Comparison of ENCODE assay signal across 6 cellular contexts in genomic region chr17:38855101-38855714, GRCh38. TPM values are rescaled to one million over a fixed set of nuclear protein-coding genes. Genes with fewer than 3 reads are reported as not detected.
DNase-seq lines count a peak whose midpoint lies in the region; ATAC-seq, FAIRE-seq and TF ChIP-seq lines count a peak whose summit lies in the region.
"Not testable (repeated sequence)": the region's sequence is repeated elsewhere in the genome, so short reads cannot be mapped to it uniquely, and the experiment has no call there.

No MANE protein-coding gene starts in this region.

- not testable (repeated sequence) for H3K27ac ChIP-seq in CD4-positive, alpha-beta memory T cell (ENCODE audit: low read depth, low read length); GM12878 (ENCODE audit: control insufficient read depth, insufficient read depth)
- peak overlapping the region in 13 of 21 experiments; percentile 16 to 94 (median 91) for H3K27ac ChIP-seq in skin epidermis

- not testable (repeated sequence) for TF ChIP-seq EP300 in GM12878 (IDR thresholded peaks at IDR 0.05; ENCODE audit: borderline replicate concordance in 1 of 2, control insufficient read depth in 1 of 2, low read depth in 2 of 2, low read length in 2 of 2)

- CTCF ChIA-PET in CD4-positive, alpha-beta memory T cell (lab: Charles Lee; ENCODE audit: partially characterized antibody) = interaction anchor here (1.0 to 2.6 kb wide), 9 partner anchors 12 to 299 kb away, joined by 3 to 40 read pairs (median 6); partner anchors contain the start of genes CWC25, LASP1 and LASP1NB
- CTCF ChIA-PET in activated CD4-positive, alpha-beta memory T cell treated with anti-CD3 and anti-CD28 coated beads, Interleukin-2, amount 10 ng/mL, durations not matched to agents 7 days and 5 days (lab: Charles Lee) = interaction anchor here (1.0 to 4.1 kb wide), 3 partner anchors 14 to 389 kb away, joined by 3 to 56 read pairs (median 3); partner anchors contain the start of gene LASP1
- CTCF ChIA-PET in GM12878 (lab: Yijun Ruan, JAX) = interaction anchor here (1.5 to 2.1 kb wide), 4 partner anchors 8 to 31 kb away, joined by 4 to 13 read pairs (median 6); partner anchors contain the start of gene LASP1

- H3K27me3 Mint-ChIP-seq in CD4-positive, alpha-beta memory T cell; activated CD4-positive, alpha-beta memory T cell treated with anti-CD3 and anti-CD28 coated beads, Interleukin-2, amount 10 ng/mL, durations not matched to agents 7 days and 5 days: not testable (repeated sequence)

- peak overlapping the region in 2 of 8 donors; percentile 22 to 24 for H3K4me3 Mint-ChIP-seq in CD4-positive, alpha-beta memory T cell
- not testable (repeated sequence) for H3K4me3 Mint-ChIP-seq in activated CD4-positive, alpha-beta memory T cell treated with anti-CD3 and anti-CD28 coated beads, Interleukin-2, amount 10 ng/mL, durations not matched to agents 7 days and 5 days

- TF ChIP-seq CTCF in GM12878 (IDR thresholded peaks at IDR 0.05 in 2 of 3, conservative IDR thresholded peaks at IDR 0.05 in 1 of 3; ENCODE audit: control insufficient read depth in 2 of 3, extremely low read depth in 1 of 3, insufficient read depth in 1 of 3, low read depth in 3 of 3, low read length in 3 of 3) = not testable (repeated sequence)

- not testable (repeated sequence) for ATAC-seq in GM12878

- not testable (repeated sequence) for H3K4me3 ChIP-seq in CD4-positive, alpha-beta memory T cell (ENCODE audit: low read length in 2 of 2); GM12878
- H3K4me3 ChIP-seq in skin epidermis = peak overlapping the region in 1 of 7 experiments; percentile 7

- H3K27me3 ChIP-seq in CD4-positive, alpha-beta memory T cell (ENCODE audit: insufficient read depth, low read length); GM12878 (replicated peaks in 1 of 2; ENCODE audit: control insufficient read depth in 2 of 2, insufficient read depth in 2 of 2, low read length in 1 of 2): not testable (repeated sequence)

- peak overlapping the region in 6 of 7 donors; percentile 22 to 99 (median 53) for H3K27ac Mint-ChIP-seq in CD4-positive, alpha-beta memory T cell
- peak overlapping the region; percentile 24 for H3K27ac Mint-ChIP-seq in activated CD4-positive, alpha-beta memory T cell treated with anti-CD3 and anti-CD28 coated beads, Interleukin-2, amount 10 ng/mL, durations not matched to agents 7 days and 5 days

- intact Hi-C loops in CD4-positive, alpha-beta memory T cell (cut with micrococcal nuclease); GM12878 (cut with micrococcal nuclease; ENCODE audit: unreplicated experiment): not testable (repeated sequence)

- FAIRE-seq in GM12878 (lab: Jason Lieb, UNC) = not testable (repeated sequence)

- BruUV-seq in GM12878 (replicated peaks; lab: Mats Ljungman, UMichigan) = not testable (repeated sequence)

- H3K9me3 Mint-ChIP-seq in CD4-positive, alpha-beta memory T cell; activated CD4-positive, alpha-beta memory T cell treated with anti-CD3 and anti-CD28 coated beads, Interleukin-2, amount 10 ng/mL, durations not matched to agents 7 days and 5 days: not testable (repeated sequence)

- not testable (repeated sequence) for TF ChIP-seq POLR2A in GM12878 (IDR thresholded peaks at IDR 0.05; ENCODE audit: low read depth, low read length)

- H3K4me1 ChIP-seq in CD4-positive, alpha-beta memory T cell (ENCODE audit: insufficient read depth, low read length) = peaks cover 34% of the 10 kb centered on the region
- peaks cover 18% of the 10 kb centered on the region for H3K4me1 ChIP-seq in GM12878 (ENCODE audit: control insufficient read depth, insufficient read depth, low read length)

- H2AFZ ChIP-seq in GM12878 (ENCODE audit: control insufficient read depth, low read depth, low read length) = not testable (repeated sequence)

- H3K36me3 Mint-ChIP-seq in CD4-positive, alpha-beta memory T cell = peaks cover 27 to 36% of the 10 kb centered on the region in 2 donors
- peaks cover 37% of the 10 kb centered on the region for H3K36me3 Mint-ChIP-seq in activated CD4-positive, alpha-beta memory T cell treated with anti-CD3 and anti-CD28 coated beads, Interleukin-2, amount 10 ng/mL, durations not matched to agents 7 days and 5 days (ENCODE audit: low read depth)

- in situ Hi-C loops in GM12878 (cut with MboI) = not testable (repeated sequence)

- SMC1A ChIA-PET in GM12878 (lab: Charles Lee; ENCODE audit: uncharacterized antibody, unreplicated experiment) = interaction anchor here (1.1 to 4.1 kb wide), 6 partner anchors 8 to 179 kb away, joined by 4 to 20 read pairs (median 9); partner anchors contain the start of genes CWC25 and LASP1

- WGBS in GM12878 (ENCODE audit: insufficient coverage, insufficient replicate concordance, low lambda C conversion rate, missing lambda C conversion rate) = 97% methylated on average over 28 of the region's 28 CpGs

- not testable (repeated sequence) for H3K4me2 ChIP-seq in GM12878 (ENCODE audit: control insufficient read depth, insufficient read depth)

- TF ChIP-seq RAD21 in GM12878 (IDR thresholded peaks at IDR 0.05; ENCODE audit: insufficient read depth, low read depth, low read length) = not testable (repeated sequence)

- not testable (repeated sequence) for DNase-seq in CD4-positive, alpha-beta memory T cell; activated CD4-positive, alpha-beta memory T cell treated with anti-CD3 and anti-CD28 coated beads, Interleukin-2, amount 10 ng/mL, durations not matched to agents 7 days and 5 days; GM12878 (ENCODE audit: low read depth, low spot score)
- DNase-seq in LHCN-M2 (ENCODE audit: low read depth) (peak; percentile 27), glomerular visceral epithelial cell (ENCODE audit: extremely low spot score) (peak; percentile 80)

- POLR2A ChIA-PET in CD4-positive, alpha-beta memory T cell (lab: Charles Lee; ENCODE audit: partially characterized antibody) = interaction anchor here (1.3 to 5.4 kb wide), 8 partner anchors 13 to 309 kb away, joined by 4 to 229 read pairs (median 22); partner anchors contain the start of genes CWC25, FBXO47 and LASP1
- POLR2A ChIA-PET in activated CD4-positive, alpha-beta memory T cell treated with anti-CD3 and anti-CD28 coated beads, Interleukin-2, amount 10 ng/mL, durations not matched to agents 7 days and 5 days (lab: Charles Lee) = interaction anchor here (0.9 to 8.2 kb wide), 10 partner anchors 11 to 166 kb away, joined by 3 to 201 read pairs (median 11); partner anchors contain the start of genes CWC25, LASP1 and LASP1NB
- POLR2A ChIA-PET in GM12878 (lab: Charles Lee) = interaction anchor here (1.2 to 3.1 kb wide), 5 partner anchors 8 to 128 kb away, joined by 3 to 61 read pairs (median 13); partner anchors contain the start of genes CWC25 and LASP1

- not testable (repeated sequence) for H3K9me3 ChIP-seq in CD4-positive, alpha-beta memory T cell (ENCODE audit: control insufficient read depth in 1 of 2, low read length in 2 of 2); GM12878 (replicated peaks; ENCODE audit: control insufficient read depth, insufficient read depth, low read length)

- H3K9ac ChIP-seq in GM12878 (ENCODE audit: control insufficient read depth, insufficient read depth, low read length) = not testable (repeated sequence)

- H3K36me3 ChIP-seq in CD4-positive, alpha-beta memory T cell (ENCODE audit: insufficient read depth, low read length) = peaks cover 18% of the 10 kb centered on the region
- H3K36me3 ChIP-seq in GM12878 (ENCODE audit: control insufficient read depth in 2 of 2, insufficient read depth in 2 of 2, low read length in 1 of 2) = peaks cover 6 to 26% of the 10 kb centered on the region in 2 experiments

- peaks cover 33% of the 10 kb centered on the region for H3K79me2 ChIP-seq in GM12878 (ENCODE audit: control insufficient read depth, insufficient read depth, low read length)

- peaks cover 30 to 44% (median 36%) of the 10 kb centered on the region in 4 donors for H3K4me1 Mint-ChIP-seq in CD4-positive, alpha-beta memory T cell
- peaks cover 38% of the 10 kb centered on the region for H3K4me1 Mint-ChIP-seq in activated CD4-positive, alpha-beta memory T cell treated with anti-CD3 and anti-CD28 coated beads, Interleukin-2, amount 10 ng/mL, durations not matched to agents 7 days and 5 days

- RAD21 ChIA-PET in GM12878 (lab: Charles Lee; ENCODE audit: unreplicated experiment) = interaction anchor here (0.6 to 4.6 kb wide), 4 partner anchors 13 to 33 kb away, joined by 3 to 37 read pairs (median 8); partner anchors contain the start of gene LASP1

- peaks cover 13% of the 10 kb centered on the region; the same call in 1 of the 2 replicates for H4K20me1 ChIP-seq in GM12878 (ENCODE audit: control insufficient read depth, insufficient read depth)

RNA-seq across cellular contexts. Expression of gene RPL23, which starts 1.7 kb away (rescaled TPM):
- total RNA-seq in CD4-positive, alpha-beta memory T cell = 1,000 to 10,000 TPM; 1,511 to 1,572 TPM
- polyA plus RNA-seq in CD4-positive, alpha-beta memory T cell = 1,000 to 10,000 TPM in 1 of 2 donors, 100 to 1,000 TPM in 1; 728 to 1,314 TPM
- total RNA-seq in LHCN-M2 (2014; rRNA removed) = 945 and 978 TPM in 2 replicates
- polyA plus RNA-seq in LHCN-M2 (2012) = 2,218 TPM
- 100 to 1,000 TPM; 933 to 960 TPM for total RNA-seq in activated CD4-positive, alpha-beta memory T cell treated with anti-CD3 and anti-CD28 coated beads, Interleukin-2, amount 10 ng/mL, durations not matched to agents 7 days and 5 days
- 251 and 278 TPM in 2 replicates for total RNA-seq in GM12878 (2013; cell fraction: nucleolus; rRNA removed)
- total RNA-seq in GM12878 (2014; rRNA removed) = 2,317 and 2,414 TPM in 2 replicates
- total RNA-seq in GM12878 (2014; rRNA removed; fragmentation: Illumina TruSeq; extraction: Trizol) = 3,231 and 3,325 TPM in 2 replicates
- 2,200 and 2,256 TPM in 2 replicates for total RNA-seq in GM12878 (2021)
- polyA plus RNA-seq in GM12878 (2011; ENCODE audit: low read depth) = 15,073 TPM
- polyA plus RNA-seq in GM12878 (2011; rRNA removed) = 2,867 and 3,528 TPM in 2 replicates
- polyA plus RNA-seq in GM12878 (2011; cell fraction: cytosol; rRNA removed) = 1,769 and 1,817 TPM in 2 replicates
- polyA plus RNA-seq in GM12878 (2011; cell fraction: nucleus; rRNA removed) = 668 and 763 TPM in 2 replicates
- polyA plus RNA-seq in GM12878 (2012) = 4,332 and 4,612 TPM in 2 replicates
- 4,821 and 5,052 TPM in 2 replicates for polyA plus RNA-seq in GM12878 (2014; fragmentation: Illumina TruSeq; extraction: Trizol)
- polyA plus RNA-seq in GM12878 (2014; fragmentation: Nextera tagmentation; extraction: Ambion mirVana) = 1,000 to 10,000 TPM; 3,319 to 3,754 TPM
- polyA plus RNA-seq in GM12878 (2014; rRNA removed) = 3,219 and 3,296 TPM in 2 replicates
- 1,000 to 10,000 TPM; 2,341 to 2,536 TPM for polyA plus RNA-seq in GM12878 (2016; fragmentation: Nextera tagmentation; extraction: Ambion mirVana)
- 682 and 694 TPM in 2 replicates for polyA minus RNA-seq in GM12878 (2011; rRNA and poly(A)+ RNA removed)
- polyA minus RNA-seq in GM12878 (2011; cell fraction: cytosol; rRNA and poly(A)+ RNA removed) = 326 and 362 TPM in 2 replicates
- 94.9 and 131 TPM in 2 replicates for polyA minus RNA-seq in GM12878 (2011; cell fraction: nucleus; rRNA and poly(A)+ RNA removed)

RNA-seq across cellular contexts. Expression of gene LASP1, which starts 14.7 kb away (rescaled TPM):
- 100 to 1,000 TPM; 120 to 122 TPM for total RNA-seq in CD4-positive, alpha-beta memory T cell
- 10 to 100 TPM; 32.1 to 65.3 TPM for polyA plus RNA-seq in CD4-positive, alpha-beta memory T cell
- total RNA-seq in LHCN-M2 (2014; rRNA removed) (299 and 362 TPM in 2 replicates), GM12878 (2014; rRNA removed) (40.9 and 42.3 TPM in 2 replicates), GM12878 (2014; rRNA removed; fragmentation: Illumina TruSeq; extraction: Trizol) (33.8 and 37.6 TPM in 2 replicates), GM12878 (2021) (105 and 114 TPM in 2 replicates)
- 456 TPM for polyA plus RNA-seq in LHCN-M2 (2012)
- total RNA-seq in activated CD4-positive, alpha-beta memory T cell treated with anti-CD3 and anti-CD28 coated beads, Interleukin-2, amount 10 ng/mL, durations not matched to agents 7 days and 5 days = 100 to 1,000 TPM; 193 to 196 TPM
- total RNA-seq in GM12878 (2013; cell fraction: nucleolus; rRNA removed) = 86.9 and 95.9 TPM in 2 replicates
- polyA plus RNA-seq in GM12878 (2011; ENCODE audit: low read depth) = 52.3 TPM
- polyA plus RNA-seq in GM12878 (2011; rRNA removed) (39.4 and 47.7 TPM in 2 replicates), GM12878 (2014; fragmentation: Illumina TruSeq; extraction: Trizol) (69.5 and 81.8 TPM in 2 replicates), GM12878 (2014; fragmentation: Nextera tagmentation; extraction: Ambion mirVana) (10 to 100 TPM; 21.0 to 27.0 TPM), GM12878 (2014; rRNA removed) (78.9 and 85.4 TPM in 2 replicates), GM12878 (2016; fragmentation: Nextera tagmentation; extraction: Ambion mirVana) (10 to 100 TPM; 70.8 to 74.5 TPM)
- polyA plus RNA-seq in GM12878 (2011; cell fraction: cytosol; rRNA removed) = 88.5 and 98.7 TPM in 2 replicates
- polyA plus RNA-seq in GM12878 (2011; cell fraction: nucleus; rRNA removed) = 47.3 and 65.2 TPM in 2 replicates
- polyA plus RNA-seq in GM12878 (2012) = 89.6 and 99.7 TPM in 2 replicates
- polyA minus RNA-seq in GM12878 (2011; rRNA and poly(A)+ RNA removed) = 53.3 and 89.4 TPM in 2 replicates
- 35.5 and 39.2 TPM in 2 replicates for polyA minus RNA-seq in GM12878 (2011; cell fraction: cytosol; rRNA and poly(A)+ RNA removed)
- 19.1 and 33.7 TPM in 2 replicates for polyA minus RNA-seq in GM12878 (2011; cell fraction: nucleus; rRNA and poly(A)+ RNA removed)

RNA-seq across cellular contexts. Expression of gene CWC25, which starts 30.1 kb away (rescaled TPM):
- total RNA-seq in CD4-positive, alpha-beta memory T cell = 10 to 100 TPM; 44.4 to 46.8 TPM
- 1 to 10 TPM; 4.3 to 9.6 TPM for polyA plus RNA-seq in CD4-positive, alpha-beta memory T cell
- total RNA-seq in LHCN-M2 (2014; rRNA removed) (9.5 and 10.1 TPM in 2 replicates), GM12878 (2014; rRNA removed) (14.7 and 17.5 TPM in 2 replicates), GM12878 (2014; rRNA removed; fragmentation: Illumina TruSeq; extraction: Trizol) (18.5 and 19.9 TPM in 2 replicates), GM12878 (2021) (15.9 and 17.1 TPM in 2 replicates)
- polyA plus RNA-seq in LHCN-M2 (2012) = 9.3 TPM
- 10 to 100 TPM; 29.0 to 30.1 TPM for total RNA-seq in activated CD4-positive, alpha-beta memory T cell treated with anti-CD3 and anti-CD28 coated beads, Interleukin-2, amount 10 ng/mL, durations not matched to agents 7 days and 5 days
- 35.9 and 43.1 TPM in 2 replicates for total RNA-seq in GM12878 (2013; cell fraction: nucleolus; rRNA removed)
- polyA plus RNA-seq in GM12878 (2011; ENCODE audit: low read depth) = 15.8 TPM
- polyA plus RNA-seq in GM12878 (2011; rRNA removed) (29.6 and 30.7 TPM in 2 replicates), GM12878 (2014; fragmentation: Illumina TruSeq; extraction: Trizol) (29.7 and 29.9 TPM in 2 replicates), GM12878 (2014; fragmentation: Nextera tagmentation; extraction: Ambion mirVana) (10 to 100 TPM; 25.0 to 29.7 TPM), GM12878 (2014; rRNA removed) (19.9 and 28.1 TPM in 2 replicates), GM12878 (2016; fragmentation: Nextera tagmentation; extraction: Ambion mirVana) (10 to 100 TPM; 15.4 to 20.9 TPM)
- 25.2 and 26.9 TPM in 2 replicates for polyA plus RNA-seq in GM12878 (2011; cell fraction: cytosol; rRNA removed)
- polyA plus RNA-seq in GM12878 (2011; cell fraction: nucleus; rRNA removed) = 82.1 and 92.2 TPM in 2 replicates
- polyA plus RNA-seq in GM12878 (2012) = 20.4 and 24.4 TPM in 2 replicates
- polyA minus RNA-seq in GM12878 (2011; rRNA and poly(A)+ RNA removed) = 14.0 and 14.2 TPM in 2 replicates
- polyA minus RNA-seq in GM12878 (2011; cell fraction: cytosol; rRNA and poly(A)+ RNA removed) = 3.2 and 5.6 TPM in 2 replicates
- 7.7 and 10.5 TPM in 2 replicates for polyA minus RNA-seq in GM12878 (2011; cell fraction: nucleus; rRNA and poly(A)+ RNA removed)

RNA-seq across cellular contexts. Expression of gene PIP4K2B, which starts 55.9 kb away (rescaled TPM):
- total RNA-seq in CD4-positive, alpha-beta memory T cell = 10 to 100 TPM; 55.9 to 66.3 TPM
- polyA plus RNA-seq in CD4-positive, alpha-beta memory T cell = 10 to 100 TPM; 10.2 to 16.6 TPM
- total RNA-seq in LHCN-M2 (2014; rRNA removed) = 65.9 and 68.3 TPM in 2 replicates
- polyA plus RNA-seq in LHCN-M2 (2012) = 30.6 TPM
- 10 to 100 TPM; 42.0 to 45.7 TPM for total RNA-seq in activated CD4-positive, alpha-beta memory T cell treated with anti-CD3 and anti-CD28 coated beads, Interleukin-2, amount 10 ng/mL, durations not matched to agents 7 days and 5 days
- total RNA-seq in GM12878 (2013; cell fraction: nucleolus; rRNA removed) = 16.4 and 17.1 TPM in 2 replicates
- total RNA-seq in GM12878 (2014; rRNA removed) = 15.3 and 15.8 TPM in 2 replicates
- total RNA-seq in GM12878 (2014; rRNA removed; fragmentation: Illumina TruSeq; extraction: Trizol) = 18.1 and 22.0 TPM in 2 replicates
- total RNA-seq in GM12878 (2021) = 30.2 and 30.3 TPM in 2 replicates
- 9.9 TPM for polyA plus RNA-seq in GM12878 (2011; ENCODE audit: low read depth)
- 16.7 and 22.4 TPM in 2 replicates for polyA plus RNA-seq in GM12878 (2011; rRNA removed)
- polyA plus RNA-seq in GM12878 (2011; cell fraction: cytosol; rRNA removed) = 21.2 and 23.6 TPM in 2 replicates
- 31.4 and 35.1 TPM in 2 replicates for polyA plus RNA-seq in GM12878 (2011; cell fraction: nucleus; rRNA removed)
- polyA plus RNA-seq in GM12878 (2012) = 13.5 and 17.1 TPM in 2 replicates
- 24.8 and 26.6 TPM in 2 replicates for polyA plus RNA-seq in GM12878 (2014; fragmentation: Illumina TruSeq; extraction: Trizol)
- 1 to 10 TPM; 3.8 to 4.0 TPM for polyA plus RNA-seq in GM12878 (2014; fragmentation: Nextera tagmentation; extraction: Ambion mirVana)
- polyA plus RNA-seq in GM12878 (2014; rRNA removed) = 21.1 and 24.5 TPM in 2 replicates
- 1 to 10 TPM; 8.2 to 8.5 TPM for polyA plus RNA-seq in GM12878 (2016; fragmentation: Nextera tagmentation; extraction: Ambion mirVana)
- polyA minus RNA-seq in GM12878 (2011; rRNA and poly(A)+ RNA removed) = 48.0 and 58.2 TPM in 2 replicates
- 10.4 and 10.9 TPM in 2 replicates for polyA minus RNA-seq in GM12878 (2011; cell fraction: cytosol; rRNA and poly(A)+ RNA removed)
- 6.0 and 7.9 TPM in 2 replicates for polyA minus RNA-seq in GM12878 (2011; cell fraction: nucleus; rRNA and poly(A)+ RNA removed)
